9 cellular contexts compared by ENCODE assay signal in the genomic region with DNA sequence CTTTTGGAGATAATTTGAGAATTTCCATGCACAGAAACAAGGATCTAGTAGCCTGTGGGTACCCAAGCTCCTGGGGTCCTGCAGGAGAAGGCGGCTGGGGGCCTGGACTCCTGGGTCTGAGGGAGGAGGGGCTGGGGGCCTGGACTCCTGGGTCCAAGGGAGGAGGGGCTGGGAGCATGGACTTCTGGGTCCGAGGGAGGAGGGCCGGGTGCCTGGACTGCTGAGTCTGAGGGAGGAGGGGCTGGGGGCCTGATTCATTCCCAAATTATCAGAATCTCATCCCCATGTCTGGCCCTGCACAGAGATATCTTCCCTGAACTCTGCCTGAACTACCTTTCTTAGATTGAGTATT. TPM values are rescaled to one million over a fixed set of nuclear protein-coding genes. Genes with fewer than 3 reads are reported as not detected.
A peak's percentile ranks its signal among the peaks of the same experiment; 100 is the strongest.
DNase-seq lines count a peak whose midpoint lies in the region; ATAC-seq and TF ChIP-seq lines count a peak whose summit lies in the region.
"Had no signal": no experiment of that assay in that cellular context is flagged by ENCODE, and none has a peak within 500 bp of the region (broad histone marks: within the 10 kb centered on the region; RNA-seq: fewer than 3 reads in every experiment).

No MANE protein-coding gene starts in this region.

- POLR2A ChIA-PET in activated naive CD8-positive, alpha-beta T cell treated with anti-CD3 and anti-CD28 coated beads, Interleukin-2, amount 10 ng/mL, durations not matched to agents 7 days and 5 days (lab: Charles Lee) = interaction anchor here (0.6 to 1.9 kb wide), 6 partner anchors 17 to 182 kb away, joined by 3 to 11 read pairs (median 4); partner anchors contain the start of gene PPP1R12C

- peaks cover 11% of the 10 kb centered on the region for H3K4me1 Mint-ChIP-seq in activated T-cell treated with anti-CD3 and anti-CD28 coated beads, Interleukin-2, amount 50 U/mL, for 24 hours (ENCODE audit: low read depth)
- H3K4me1 Mint-ChIP-seq in activated naive CD8-positive, alpha-beta T cell treated with anti-CD3 and anti-CD28 coated beads, Interleukin-2, amount 10 ng/mL, durations not matched to agents 7 days and 5 days = peaks cover 11% of the 10 kb centered on the region
- H3K4me1 Mint-ChIP-seq in activated T-cell treated with anti-CD3 and anti-CD28 coated beads, Interleukin-2, amount 50 U/mL, for 4 hours (ENCODE audit: low read depth) = peaks cover 9% of the 10 kb centered on the region

- no peak overlapping the region for H3K9ac ChIP-seq in subcutaneous abdominal adipose tissue (ENCODE audit: low read length in 5 of 5)

- H3K27ac Mint-ChIP-seq in activated T-cell treated with anti-CD3 and anti-CD28 coated beads, Interleukin-2, amount 50 U/mL, for 24 hours = no peak overlapping the region
- no peak overlapping the region for H3K27ac Mint-ChIP-seq in activated naive CD8-positive, alpha-beta T cell treated with anti-CD3 and anti-CD28 coated beads, Interleukin-2, amount 10 ng/mL, durations not matched to agents 7 days and 5 days

- H3K4me3 Mint-ChIP-seq in activated T-cell treated with anti-CD3 and anti-CD28 coated beads, Interleukin-2, amount 50 U/mL, for 24 hours = peak overlapping the region; percentile 83
- H3K4me3 Mint-ChIP-seq in activated naive CD8-positive, alpha-beta T cell treated with anti-CD3 and anti-CD28 coated beads, Interleukin-2, amount 10 ng/mL, durations not matched to agents 7 days and 5 days = peak overlapping the region; percentile 90
- no peak overlapping the region for H3K4me3 Mint-ChIP-seq in activated T-cell treated with anti-CD3 and anti-CD28 coated beads, Interleukin-2, amount 50 U/mL, for 4 hours

- no peaks in the 10 kb centered on the region for H3K9me3 Mint-ChIP-seq in activated T-cell treated with anti-CD3 and anti-CD28 coated beads, Interleukin-2, amount 50 U/mL, for 24 hours
- H3K9me3 Mint-ChIP-seq in activated naive CD8-positive, alpha-beta T cell treated with anti-CD3 and anti-CD28 coated beads, Interleukin-2, amount 10 ng/mL, durations not matched to agents 7 days and 5 days = no peaks in the 10 kb centered on the region
- no peaks in the 10 kb centered on the region for H3K9me3 Mint-ChIP-seq in activated T-cell treated with anti-CD3 and anti-CD28 coated beads, Interleukin-2, amount 50 U/mL, for 4 hours

- peaks cover 25% of the 10 kb centered on the region for H3K27me3 Mint-ChIP-seq in activated T-cell treated with anti-CD3 and anti-CD28 coated beads, Interleukin-2, amount 50 U/mL, for 24 hours
- peaks cover 42% of the 10 kb centered on the region for H3K27me3 Mint-ChIP-seq in activated naive CD8-positive, alpha-beta T cell treated with anti-CD3 and anti-CD28 coated beads, Interleukin-2, amount 10 ng/mL, durations not matched to agents 7 days and 5 days
- H3K27me3 Mint-ChIP-seq in activated T-cell treated with anti-CD3 and anti-CD28 coated beads, Interleukin-2, amount 50 U/mL, for 4 hours (ENCODE audit: low read depth) = peaks cover 30% of the 10 kb centered on the region

- H3K27ac ChIP-seq in subcutaneous abdominal adipose tissue (ENCODE audit: low read depth, low read length) = no peak overlapping the region

- H3K4me3 ChIP-seq in mucosa of descending colon (peak overlapping the region; percentile 90), subcutaneous abdominal adipose tissue (ENCODE audit: low read depth in 1 of 5, low read length in 5 of 5) (peak overlapping the region; percentile 59 to 88 (median 77))

- no peak for ATAC-seq in activated naive CD8-positive, alpha-beta T cell treated with anti-CD3 and anti-CD28 coated beads, Interleukin-2, amount 10 ng/mL, durations not matched to agents 7 days and 5 days (ENCODE audit: low read depth)
- no peak for ATAC-seq in mucosa of descending colon
- no peak for ATAC-seq in activated T-cell treated with anti-CD3 and anti-CD28 coated beads, Interleukin-2, amount 50 U/mL, for 4 hours

- TF ChIP-seq CTCF in mucosa of descending colon (IDR thresholded peaks at IDR 0.05) = no peak

- no peak for DNase-seq in activated T-cell treated with anti-CD3 and anti-CD28 coated beads, Interleukin-2, amount 50 U/mL, for 24 hours
- no peak for DNase-seq in activated T-cell treated with anti-CD3 and anti-CD28 coated beads, Interleukin-2, amount 50 U/mL, for 48 hours
- no peak for DNase-seq in activated naive CD8-positive, alpha-beta T cell treated with anti-CD3 and anti-CD28 coated beads, Interleukin-2, amount 10 ng/mL, durations not matched to agents 7 days and 5 days
- peak in 1 of 3 donors; percentile 44 for DNase-seq in mucosa of descending colon
- DNase-seq in DMS79 (lab: John Stamatoyannopoulos, UW) = no peak
- no peak for DNase-seq in NCI-H1092 (lab: John Stamatoyannopoulos, UW)
- no peak for DNase-seq in activated T-cell treated with anti-CD3 and anti-CD28 coated beads, Interleukin-2, amount 50 U/mL, for 4 hours

- H3K36me3 Mint-ChIP-seq in activated T-cell treated with anti-CD3 and anti-CD28 coated beads, Interleukin-2, amount 50 U/mL, for 24 hours (ENCODE audit: low read depth) = peaks cover 18% of the 10 kb centered on the region
- peaks cover 9% of the 10 kb centered on the region for H3K36me3 Mint-ChIP-seq in activated naive CD8-positive, alpha-beta T cell treated with anti-CD3 and anti-CD28 coated beads, Interleukin-2, amount 10 ng/mL, durations not matched to agents 7 days and 5 days
- H3K36me3 Mint-ChIP-seq in activated T-cell treated with anti-CD3 and anti-CD28 coated beads, Interleukin-2, amount 50 U/mL, for 4 hours (ENCODE audit: insufficient read depth) = peaks cover 8% of the 10 kb centered on the region

- no peaks in the 10 kb centered on the region for H3K36me3 ChIP-seq in mucosa of descending colon (ENCODE audit: low read depth)
- peaks cover 0 to 8% (median 7%) of the 10 kb centered on the region in 5 donors for H3K36me3 ChIP-seq in subcutaneous abdominal adipose tissue (ENCODE audit: control insufficient read depth in 5 of 5, insufficient read depth in 5 of 5, low read length in 5 of 5)

- H3K4me1 ChIP-seq in mucosa of descending colon (ENCODE audit: low read depth) (peaks cover 8% of the 10 kb centered on the region), subcutaneous abdominal adipose tissue (ENCODE audit: control insufficient read depth in 5 of 5, insufficient read depth in 5 of 5, low read length in 5 of 5) (peaks cover 0 to 15% (median 9%) of the 10 kb centered on the region in 5 donors)
- H3K4me1 ChIP-seq: testis had no signal

- intact Hi-C loops in mucosa of descending colon (cut with DNase I, micrococcal nuclease) = no loop called here

- peaks cover 0 to 18% (median 5%) of the 10 kb centered on the region in 5 donors for H3K27me3 ChIP-seq in subcutaneous abdominal adipose tissue (ENCODE audit: control insufficient read depth in 5 of 5, insufficient read depth in 4 of 5, low read length in 5 of 5)
- H3K27me3 ChIP-seq: testis had no signal

- H3K9me3 ChIP-seq in mucosa of descending colon (no peaks in the 10 kb centered on the region), subcutaneous abdominal adipose tissue (ENCODE audit: control insufficient read depth in 5 of 5, low read length in 5 of 5) (no peaks in the 10 kb centered on the region)
- H3K9me3 ChIP-seq: testis had no signal

RNA-seq across cellular contexts. Expression of gene RDH13, which starts 0.5 kb away (rescaled TPM):
- total RNA-seq in activated naive CD8-positive, alpha-beta T cell treated with anti-CD3 and anti-CD28 coated beads, Interleukin-2, amount 10 ng/mL, durations not matched to agents 7 days and 5 days = 10 to 100 TPM; 25.9 to 28.6 TPM
- total RNA-seq in mucosa of descending colon = 10 to 100 TPM; 46.1 to 59.5 (median 55.0) TPM
- total RNA-seq in activated T-cell treated with anti-CD3 and anti-CD28 coated beads, Interleukin-2, amount 50 U/mL, for 4 hours = 10 to 100 TPM; 19.2 to 40.7 (median 19.5) TPM

RNA-seq across cellular contexts. Expression of gene EPS8L1, which starts 12.2 kb away (rescaled TPM):
- 1 to 10 TPM; 5.1 to 7.6 TPM for total RNA-seq in activated naive CD8-positive, alpha-beta T cell treated with anti-CD3 and anti-CD28 coated beads, Interleukin-2, amount 10 ng/mL, durations not matched to agents 7 days and 5 days
- total RNA-seq in mucosa of descending colon = 10 to 100 TPM; 20.7 to 79.6 (median 36.0) TPM
- total RNA-seq in activated T-cell treated with anti-CD3 and anti-CD28 coated beads, Interleukin-2, amount 50 U/mL, for 4 hours = 1 to 10 TPM in 1 of 3 donors, under 1 TPM in 2; 0.53 to 1.2 (median 0.87) TPM

RNA-seq across cellular contexts. Expression of gene GP6, which starts 25.4 kb away (rescaled TPM):
- under 1 TPM in 1 of 2 experiments, not detected in 1; 0.25 TPM for total RNA-seq in activated naive CD8-positive, alpha-beta T cell treated with anti-CD3 and anti-CD28 coated beads, Interleukin-2, amount 10 ng/mL, durations not matched to agents 7 days and 5 days
- total RNA-seq in mucosa of descending colon = 1 to 10 TPM in 1 of 3 donors, under 1 TPM in 2; 0.22 to 1.4 (median 0.32) TPM
- under 1 TPM in 2 of 3 donors, not detected in 1; 0.26 to 0.53 TPM for total RNA-seq in activated T-cell treated with anti-CD3 and anti-CD28 coated beads, Interleukin-2, amount 50 U/mL, for 4 hours

RNA-seq across cellular contexts. Expression of gene PPP1R12C, which starts 54.0 kb away (rescaled TPM):
- 100 to 1,000 TPM; 147 to 157 TPM for total RNA-seq in activated naive CD8-positive, alpha-beta T cell treated with anti-CD3 and anti-CD28 coated beads, Interleukin-2, amount 10 ng/mL, durations not matched to agents 7 days and 5 days
- total RNA-seq in mucosa of descending colon = 100 to 1,000 TPM in 2 of 3 donors, 10 to 100 TPM in 1; 99.8 to 236 (median 112) TPM
- 100 to 1,000 TPM in 2 of 3 donors, 10 to 100 TPM in 1; 95.6 to 105 (median 104) TPM for total RNA-seq in activated T-cell treated with anti-CD3 and anti-CD28 coated beads, Interleukin-2, amount 50 U/mL, for 4 hours
